Comparison of ENCODE assay signal across 1 cellular context in genomic region chr2:21617885-21618434, GRCh38.
TF ChIP-seq lines count a peak whose summit lies in the region.

No MANE protein-coding gene starts in this region.

TF ChIP-seq in GM23338, 12 proteins besides CTCF, POLR2A, EP300 and RAD21 (continued from another document):
- TF ChIP-seq, protein P1, sequence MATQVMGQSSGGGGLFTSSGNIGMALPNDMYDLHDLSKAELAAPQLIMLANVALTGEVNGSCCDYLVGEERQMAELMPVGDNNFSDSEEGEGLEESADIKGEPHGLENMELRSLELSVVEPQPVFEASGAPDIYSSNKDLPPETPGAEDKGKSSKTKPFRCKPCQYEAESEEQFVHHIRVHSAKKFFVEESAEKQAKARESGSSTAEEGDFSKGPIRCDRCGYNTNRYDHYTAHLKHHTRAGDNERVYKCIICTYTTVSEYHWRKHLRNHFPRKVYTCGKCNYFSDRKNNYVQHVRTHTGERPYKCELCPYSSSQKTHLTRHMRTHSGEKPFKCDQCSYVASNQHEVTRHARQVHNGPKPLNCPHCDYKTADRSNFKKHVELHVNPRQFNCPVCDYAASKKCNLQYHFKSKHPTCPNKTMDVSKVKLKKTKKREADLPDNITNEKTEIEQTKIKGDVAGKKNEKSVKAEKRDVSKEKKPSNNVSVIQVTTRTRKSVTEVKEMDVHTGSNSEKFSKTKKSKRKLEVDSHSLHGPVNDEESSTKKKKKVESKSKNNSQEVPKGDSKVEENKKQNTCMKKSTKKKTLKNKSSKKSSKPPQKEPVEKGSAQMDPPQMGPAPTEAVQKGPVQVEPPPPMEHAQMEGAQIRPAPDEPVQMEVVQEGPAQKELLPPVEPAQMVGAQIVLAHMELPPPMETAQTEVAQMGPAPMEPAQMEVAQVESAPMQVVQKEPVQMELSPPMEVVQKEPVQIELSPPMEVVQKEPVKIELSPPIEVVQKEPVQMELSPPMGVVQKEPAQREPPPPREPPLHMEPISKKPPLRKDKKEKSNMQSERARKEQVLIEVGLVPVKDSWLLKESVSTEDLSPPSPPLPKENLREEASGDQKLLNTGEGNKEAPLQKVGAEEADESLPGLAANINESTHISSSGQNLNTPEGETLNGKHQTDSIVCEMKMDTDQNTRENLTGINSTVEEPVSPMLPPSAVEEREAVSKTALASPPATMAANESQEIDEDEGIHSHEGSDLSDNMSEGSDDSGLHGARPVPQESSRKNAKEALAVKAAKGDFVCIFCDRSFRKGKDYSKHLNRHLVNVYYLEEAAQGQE (IDR thresholded peaks at IDR 0.05; ENCODE audit: unreplicated experiment), result no peak
TF ChIP-seq in GM23338: peak in this region for 0.
